ENCODE assay signal across 25 cellular contexts in the genomic region with DNA sequence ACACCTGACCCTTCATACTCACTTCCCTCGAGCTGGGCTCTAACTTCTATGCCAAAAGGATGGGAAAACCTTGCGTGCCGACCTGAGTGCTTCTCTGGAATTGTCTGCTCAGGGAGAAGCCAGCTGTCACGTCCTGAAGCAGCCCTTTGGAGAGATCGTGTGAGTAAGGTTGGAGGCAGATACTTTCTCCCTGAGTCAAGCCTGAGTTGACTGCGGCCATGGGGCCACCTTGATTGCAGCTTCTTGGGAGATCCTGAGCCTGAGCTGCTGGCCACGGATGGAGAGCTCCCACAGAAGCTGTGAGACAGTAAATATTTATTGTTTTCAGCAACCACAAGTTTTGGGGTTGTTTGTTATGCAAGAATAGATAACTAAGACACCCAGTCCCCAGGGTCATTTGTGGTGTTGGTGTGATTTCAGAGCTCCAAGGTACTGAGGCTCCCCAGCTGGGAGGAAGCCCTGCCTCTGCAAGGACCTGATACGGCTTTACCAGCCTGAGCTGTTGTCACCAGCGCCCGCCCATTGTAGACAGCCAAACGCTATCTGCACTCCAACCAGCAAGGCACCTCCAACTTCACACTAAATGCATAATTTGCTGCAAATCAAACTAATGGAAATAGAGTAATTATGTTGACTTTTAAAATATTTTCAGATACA.
A peak's percentile ranks its signal among the peaks of the same experiment; 100 is the strongest.
DNase-seq lines count a peak whose midpoint lies in the region; ATAC-seq and TF ChIP-seq lines count a peak whose summit lies in the region.
"Had no signal": no experiment of that assay in that cellular context is flagged by ENCODE, and none has a peak within 500 bp of the region (broad histone marks: within the 10 kb centered on the region; RNA-seq: fewer than 3 reads in every experiment).

No MANE protein-coding gene starts in this region.

- ATAC-seq in heart right ventricle (no peak), HG02981 (IDR thresholded peaks at IDR 0.05; ENCODE audit: unreplicated experiment) (no peak), GM19455 (IDR thresholded peaks at IDR 0.05; ENCODE audit: unreplicated experiment) (no peak), HG03442 (IDR thresholded peaks at IDR 0.05; ENCODE audit: unreplicated experiment) (no peak)
- ATAC-seq: A549, Panc1 had no signal

- H3K27ac ChIP-seq in right atrium auricular region (no peak overlapping the region), heart right ventricle (no peak overlapping the region), WERI-Rb-1 (no peak overlapping the region)
- H3K27ac ChIP-seq: A549, SJCRH30 had no signal

- H3K9me3 ChIP-seq in right atrium auricular region (peaks cover 0 to 10% of the 10 kb centered on the region in 2 donors), heart right ventricle (peaks cover 0 to 12% (median 0%) of the 10 kb centered on the region in 11 donors), WERI-Rb-1 (ENCODE audit: severe bottlenecking) (no peaks in the 10 kb centered on the region)
- H3K9me3 ChIP-seq: A549, BE2C, SJCRH30 had no signal

- H3K27me3 ChIP-seq in right atrium auricular region (no peaks in the 10 kb centered on the region), heart right ventricle (peaks cover 0 to 52% (median 28%) of the 10 kb centered on the region in 7 donors), WERI-Rb-1 (ENCODE audit: insufficient read depth, low read depth, severe bottlenecking) (no peaks in the 10 kb centered on the region)
- H3K27me3 ChIP-seq: BE2C, SJCRH30 had no signal

- H3K4me3 ChIP-seq in right atrium auricular region (no peak overlapping the region), heart right ventricle (no peak overlapping the region), WERI-Rb-1 (ENCODE audit: low read depth, low read length) (no peak overlapping the region)
- H3K4me3 ChIP-seq: A549, SJCRH30 had no signal

- H3K4me1 ChIP-seq in right atrium auricular region: no peaks in the 10 kb centered on the region
- no peaks in the 10 kb centered on the region for H3K4me1 ChIP-seq in heart right ventricle
- H3K4me1 ChIP-seq: A549, BE2C, SJCRH30 had no signal

- H3K36me3 ChIP-seq in right atrium auricular region: no peaks in the 10 kb centered on the region
- no peaks in the 10 kb centered on the region for H3K36me3 ChIP-seq in heart right ventricle
- no peaks in the 10 kb centered on the region for H3K36me3 ChIP-seq in WERI-Rb-1
- H3K36me3 ChIP-seq: BE2C, SJCRH30 had no signal

- DNase-seq in right atrium auricular region (ENCODE audit: low spot score) (peak; percentile 28), heart right ventricle (no peak), WERI-Rb-1 (peak; percentile 2), islet precursor cell (peak; percentile 32), HCEC 1CT (no peak)
- DNase-seq: BE2C; CD4-positive, alpha-beta T cell; COR-L47; DMS79 treated with DMSO at 0.1 percent for 48 hours; H9; KBM-7; MM.1S; NCI-H1092; NCI-H1436; NCI-H187 treated with DMSO at 0.1 percent for 48 hours; NCI-H2107; NCI-H226; NCI-H774; NK-92 treated with Interleukin-12 subunit alpha and Interleukin-12 subunit beta, amount 100 ng/mL, for 24 hours; SJCRH30 had no signal

- 52 to 55% methylated on average over 11 of the region's 11 CpGs for WGBS in heart right ventricle, 2 donors

- TF ChIP-seq CTCF in right atrium auricular region (IDR thresholded peaks at IDR 0.05): no peak
- TF ChIP-seq CTCF in heart right ventricle (IDR thresholded peaks at IDR 0.05): no peak
- TF ChIP-seq CTCF in WERI-Rb-1 (IDR thresholded peaks at IDR 0.05; ENCODE audit: low read depth, low read length): no peak

- intact Hi-C loops in heart right ventricle (cut with DNase I): no loop called here

Comparison
In these comparisons a context has a peak if more than half of its experiments do, and no peak if none do; other contexts are left out.
1. DNase-seq: peak in right atrium auricular region (single experiment), WERI-Rb-1 (single experiment) and islet precursor cell (single experiment); none in heart right ventricle (0 of 2) and HCEC 1CT (single experiment).